Comparison of ENCODE assay signal across 8 cellular contexts in the genomic region with DNA sequence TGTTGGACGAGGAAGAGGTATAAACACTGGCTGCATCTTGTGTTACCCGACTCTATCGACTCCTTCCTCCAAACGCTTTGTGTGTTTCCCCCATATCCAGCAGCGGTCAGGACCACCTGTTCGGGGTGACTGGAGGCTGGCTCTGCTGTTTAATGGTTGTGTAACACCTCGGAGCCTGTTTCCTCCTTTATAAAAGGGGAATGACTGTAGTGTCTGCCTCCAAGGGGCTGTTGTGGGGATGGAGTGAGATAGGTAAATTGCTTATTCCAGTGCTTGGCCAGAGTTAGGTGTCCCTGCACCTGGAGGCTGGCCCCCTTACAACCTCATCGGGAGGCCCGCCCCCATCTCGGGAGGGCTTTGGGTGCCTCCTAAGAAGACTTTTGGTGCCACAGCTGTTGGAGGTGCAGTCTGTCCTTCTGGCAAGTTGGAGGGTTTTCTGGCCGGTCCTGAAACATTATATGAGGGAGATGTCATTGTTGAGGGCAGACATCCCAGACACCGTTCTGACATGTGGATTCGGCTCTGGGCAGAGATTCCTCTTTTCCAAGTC.
A peak's percentile ranks its signal among the peaks of the same experiment; 100 is the strongest.
DNase-seq lines count a peak whose midpoint lies in the region; ATAC-seq and TF ChIP-seq lines count a peak whose summit lies in the region.

No MANE protein-coding gene starts in this region.

- H3K4me3 ChIP-seq in fibroblast of pulmonary artery (replicated peaks; ENCODE audit: low read depth, low read length): peak overlapping the region; percentile 96
- peak overlapping the region; percentile 70 for H3K4me3 ChIP-seq in retinal pigment epithelial cell (ENCODE audit: low read length)

- peak overlapping the region; percentile 91 for H3K27ac Mint-ChIP-seq in activated T-cell treated with anti-CD3 and anti-CD28 coated beads, Interleukin-2, amount 50 U/mL, for 24 hours

- peak overlapping the region; percentile 91 for H3K4me3 Mint-ChIP-seq in activated T-cell treated with anti-CD3 and anti-CD28 coated beads, Interleukin-2, amount 50 U/mL, for 24 hours

- peak; percentile 28 for ATAC-seq in SK-N-SH treated with all-trans-retinoic acid at 6 μM for 48 hours
- ATAC-seq in HG03108 (IDR thresholded peaks at IDR 0.05; ENCODE audit: unreplicated experiment): no peak
- ATAC-seq in GM18517 (IDR thresholded peaks at IDR 0.05; ENCODE audit: unreplicated experiment): no peak
- no peak for ATAC-seq in GM18520 (IDR thresholded peaks at IDR 0.05; ENCODE audit: unreplicated experiment)

- H3K9me3 Mint-ChIP-seq in activated T-cell treated with anti-CD3 and anti-CD28 coated beads, Interleukin-2, amount 50 U/mL, for 24 hours: no peaks in the 10 kb centered on the region

- H3K36me3 Mint-ChIP-seq in activated T-cell treated with anti-CD3 and anti-CD28 coated beads, Interleukin-2, amount 50 U/mL, for 24 hours (ENCODE audit: low read depth): peaks cover 39% of the 10 kb centered on the region

- TF ChIP-seq CTCF in fibroblast of pulmonary artery (IDR thresholded peaks at IDR 0.05; ENCODE audit: low read length, missing control alignments): no peak
- no peak for TF ChIP-seq CTCF in retinal pigment epithelial cell (conservative IDR thresholded peaks at IDR 0.05; ENCODE audit: low read depth, low read length)

- H3K27me3 Mint-ChIP-seq in activated T-cell treated with anti-CD3 and anti-CD28 coated beads, Interleukin-2, amount 50 U/mL, for 24 hours: no peaks in the 10 kb centered on the region

- peaks cover 66% of the 10 kb centered on the region for H3K4me1 Mint-ChIP-seq in activated T-cell treated with anti-CD3 and anti-CD28 coated beads, Interleukin-2, amount 50 U/mL, for 24 hours (ENCODE audit: low read depth)

- peak; percentile 55 for DNase-seq in activated T-cell treated with anti-CD3 and anti-CD28 coated beads, Interleukin-2, amount 50 U/mL, for 24 hours
- no peak for DNase-seq in activated T-cell treated with anti-CD3 and anti-CD28 coated beads, Interleukin-2, amount 50 U/mL, for 48 hours
- no peak for DNase-seq in fibroblast of pulmonary artery (ENCODE audit: low read depth)
- no peak for DNase-seq in retinal pigment epithelial cell (ENCODE audit: low read depth)

TF ChIP-seq in SK-N-SH treated with all-trans-retinoic acid at 6 μM for 48 hours, 23 proteins besides CTCF, POLR2A, EP300 and RAD21:
- TF ChIP-seq ZNF70 (CRISPR knock-in tag; IDR thresholded peaks at IDR 0.05) (no peak), GLIS3 (CRISPR knock-in tag; IDR thresholded peaks at IDR 0.05) (no peak), ARNTL (CRISPR knock-in tag; IDR thresholded peaks at IDR 0.05; ENCODE audit: borderline replicate concordance, low read depth) (no peak), ZFP30 (CRISPR knock-in tag; IDR thresholded peaks at IDR 0.05) (no peak), RARB (CRISPR knock-in tag; IDR thresholded peaks at IDR 0.05) (no peak), ZNF8 (CRISPR knock-in tag; IDR thresholded peaks at IDR 0.05) (no peak)
- TF ChIP-seq, protein P1, sequence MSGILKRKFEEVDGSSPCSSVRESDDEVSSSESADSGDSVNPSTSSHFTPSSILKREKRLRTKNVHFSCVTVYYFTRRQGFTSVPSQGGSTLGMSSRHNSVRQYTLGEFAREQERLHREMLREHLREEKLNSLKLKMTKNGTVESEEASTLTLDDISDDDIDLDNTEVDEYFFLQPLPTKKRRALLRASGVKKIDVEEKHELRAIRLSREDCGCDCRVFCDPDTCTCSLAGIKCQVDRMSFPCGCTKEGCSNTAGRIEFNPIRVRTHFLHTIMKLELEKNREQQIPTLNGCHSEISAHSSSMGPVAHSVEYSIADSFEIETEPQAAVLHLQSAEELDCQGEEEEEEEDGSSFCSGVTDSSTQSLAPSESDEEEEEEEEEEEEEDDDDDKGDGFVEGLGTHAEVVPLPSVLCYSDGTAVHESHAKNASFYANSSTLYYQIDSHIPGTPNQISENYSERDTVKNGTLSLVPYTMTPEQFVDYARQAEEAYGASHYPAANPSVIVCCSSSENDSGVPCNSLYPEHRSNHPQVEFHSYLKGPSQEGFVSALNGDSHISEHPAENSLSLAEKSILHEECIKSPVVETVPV (CRISPR knock-in tag; IDR thresholded peaks at IDR 0.05): no peak
- TF ChIP-seq, protein P2, sequence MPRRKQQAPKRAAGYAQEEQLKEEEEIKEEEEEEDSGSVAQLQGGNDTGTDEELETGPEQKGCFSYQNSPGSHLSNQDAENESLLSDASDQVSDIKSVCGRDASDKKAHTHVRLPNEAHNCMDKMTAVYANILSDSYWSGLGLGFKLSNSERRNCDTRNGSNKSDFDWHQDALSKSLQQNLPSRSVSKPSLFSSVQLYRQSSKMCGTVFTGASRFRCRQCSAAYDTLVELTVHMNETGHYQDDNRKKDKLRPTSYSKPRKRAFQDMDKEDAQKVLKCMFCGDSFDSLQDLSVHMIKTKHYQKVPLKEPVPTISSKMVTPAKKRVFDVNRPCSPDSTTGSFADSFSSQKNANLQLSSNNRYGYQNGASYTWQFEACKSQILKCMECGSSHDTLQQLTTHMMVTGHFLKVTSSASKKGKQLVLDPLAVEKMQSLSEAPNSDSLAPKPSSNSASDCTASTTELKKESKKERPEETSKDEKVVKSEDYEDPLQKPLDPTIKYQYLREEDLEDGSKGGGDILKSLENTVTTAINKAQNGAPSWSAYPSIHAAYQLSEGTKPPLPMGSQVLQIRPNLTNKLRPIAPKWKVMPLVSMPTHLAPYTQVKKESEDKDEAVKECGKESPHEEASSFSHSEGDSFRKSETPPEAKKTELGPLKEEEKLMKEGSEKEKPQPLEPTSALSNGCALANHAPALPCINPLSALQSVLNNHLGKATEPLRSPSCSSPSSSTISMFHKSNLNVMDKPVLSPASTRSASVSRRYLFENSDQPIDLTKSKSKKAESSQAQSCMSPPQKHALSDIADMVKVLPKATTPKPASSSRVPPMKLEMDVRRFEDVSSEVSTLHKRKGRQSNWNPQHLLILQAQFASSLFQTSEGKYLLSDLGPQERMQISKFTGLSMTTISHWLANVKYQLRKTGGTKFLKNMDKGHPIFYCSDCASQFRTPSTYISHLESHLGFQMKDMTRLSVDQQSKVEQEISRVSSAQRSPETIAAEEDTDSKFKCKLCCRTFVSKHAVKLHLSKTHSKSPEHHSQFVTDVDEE (CRISPR knock-in tag; IDR thresholded peaks at IDR 0.05): no peak
- TF ChIP-seq, protein P3, sequence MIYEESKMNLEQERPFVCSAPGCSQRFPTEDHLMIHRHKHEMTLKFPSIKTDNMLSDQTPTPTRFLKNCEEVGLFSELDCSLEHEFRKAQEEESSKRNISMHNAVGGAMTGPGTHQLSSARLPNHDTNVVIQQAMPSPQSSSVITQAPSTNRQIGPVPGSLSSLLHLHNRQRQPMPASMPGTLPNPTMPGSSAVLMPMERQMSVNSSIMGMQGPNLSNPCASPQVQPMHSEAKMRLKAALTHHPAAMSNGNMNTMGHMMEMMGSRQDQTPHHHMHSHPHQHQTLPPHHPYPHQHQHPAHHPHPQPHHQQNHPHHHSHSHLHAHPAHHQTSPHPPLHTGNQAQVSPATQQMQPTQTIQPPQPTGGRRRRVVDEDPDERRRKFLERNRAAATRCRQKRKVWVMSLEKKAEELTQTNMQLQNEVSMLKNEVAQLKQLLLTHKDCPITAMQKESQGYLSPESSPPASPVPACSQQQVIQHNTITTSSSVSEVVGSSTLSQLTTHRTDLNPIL (CRISPR knock-in tag; IDR thresholded peaks at IDR 0.05; ENCODE audit: low read depth): no peak
